ENCODE assay signal across 9 cellular contexts in genomic region chr5:270340-270739, GRCh38. TPM values are rescaled to one million over a fixed set of nuclear protein-coding genes. Genes with fewer than 3 reads are reported as not detected.
DNase-seq lines count a peak whose midpoint lies in the region; ATAC-seq and TF ChIP-seq lines count a peak whose summit lies in the region.
"Had no signal": no experiment of that assay in that cellular context is flagged by ENCODE, and none has a peak within 500 bp of the region (broad histone marks: within the 10 kb centered on the region; RNA-seq: fewer than 3 reads in every experiment).

No MANE protein-coding gene starts in this region.

- WGBS in stomach, 5 donors = 54 to 81% (median 79%) methylated on average over 16 to 17 of the region's 17 CpGs

- H3K9me3 ChIP-seq in stomach = no peaks in the 10 kb centered on the region

- H3K27ac Mint-ChIP-seq in activated T-cell treated with anti-CD3 and anti-CD28 coated beads, Interleukin-2, amount 50 U/mL, for 24 hours = peak overlapping the region; percentile 74
- H3K27ac Mint-ChIP-seq in activated CD4-positive, alpha-beta memory T cell treated with anti-CD3 and anti-CD28 coated beads, Interleukin-2, amount 10 ng/mL, durations not matched to agents 7 days and 5 days = peak overlapping the region; percentile 62

- TF ChIP-seq POLR2A in stomach (IDR thresholded peaks at IDR 0.05) = no peak

- CTCF ChIA-PET in activated CD4-positive, alpha-beta memory T cell treated with anti-CD3 and anti-CD28 coated beads, Interleukin-2, amount 10 ng/mL, durations not matched to agents 7 days and 5 days (lab: Charles Lee) = interaction anchor here (1.4 to 2.1 kb wide), 3 partner anchors 51 to 175 kb away, joined by 4 to 8 read pairs (median 5); no protein-coding TSS in a partner anchor

- no peaks in the 10 kb centered on the region for H3K9me3 Mint-ChIP-seq in activated T-cell treated with anti-CD3 and anti-CD28 coated beads, Interleukin-2, amount 50 U/mL, for 24 hours
- H3K9me3 Mint-ChIP-seq in activated CD4-positive, alpha-beta memory T cell treated with anti-CD3 and anti-CD28 coated beads, Interleukin-2, amount 10 ng/mL, durations not matched to agents 7 days and 5 days = no peaks in the 10 kb centered on the region

- H3K36me3 ChIP-seq in stomach = peaks cover 6 to 32% (median 27%) of the 10 kb centered on the region in 4 donors

- H3K4me3 Mint-ChIP-seq in activated T-cell treated with anti-CD3 and anti-CD28 coated beads, Interleukin-2, amount 50 U/mL, for 24 hours = peak overlapping the region; percentile 86
- H3K4me3 Mint-ChIP-seq in activated CD4-positive, alpha-beta memory T cell treated with anti-CD3 and anti-CD28 coated beads, Interleukin-2, amount 10 ng/mL, durations not matched to agents 7 days and 5 days = peak overlapping the region; percentile 83

- no peak for TF ChIP-seq EP300 in stomach (IDR thresholded peaks at IDR 0.05)

- peaks cover 52% of the 10 kb centered on the region for H3K36me3 Mint-ChIP-seq in activated T-cell treated with anti-CD3 and anti-CD28 coated beads, Interleukin-2, amount 50 U/mL, for 24 hours (ENCODE audit: low read depth)
- H3K36me3 Mint-ChIP-seq in activated CD4-positive, alpha-beta memory T cell treated with anti-CD3 and anti-CD28 coated beads, Interleukin-2, amount 10 ng/mL, durations not matched to agents 7 days and 5 days (ENCODE audit: low read depth) = peaks cover 45% of the 10 kb centered on the region

- no peaks in the 10 kb centered on the region for H3K27me3 ChIP-seq in stomach

- POLR2A ChIA-PET in activated CD4-positive, alpha-beta memory T cell treated with anti-CD3 and anti-CD28 coated beads, Interleukin-2, amount 10 ng/mL, durations not matched to agents 7 days and 5 days (lab: Charles Lee) = interaction anchor here (0.9 to 3.4 kb wide), 5 partner anchors 12 to 1531 kb away, joined by 3 to 28 read pairs (median 6); partner anchors contain the start of genes CCDC127, NDUFS6 and SDHA

- TF ChIP-seq CTCF in stomach (IDR thresholded peaks at IDR 0.05) = no peak

- H3K4me1 ChIP-seq in stomach = peaks cover 5 to 37% (median 28%) of the 10 kb centered on the region in 4 donors

- peaks cover 41% of the 10 kb centered on the region for H3K4me1 Mint-ChIP-seq in activated T-cell treated with anti-CD3 and anti-CD28 coated beads, Interleukin-2, amount 50 U/mL, for 24 hours (ENCODE audit: low read depth)
- peaks cover 42% of the 10 kb centered on the region for H3K4me1 Mint-ChIP-seq in activated CD4-positive, alpha-beta memory T cell treated with anti-CD3 and anti-CD28 coated beads, Interleukin-2, amount 10 ng/mL, durations not matched to agents 7 days and 5 days

- no peaks in the 10 kb centered on the region for H3K27me3 Mint-ChIP-seq in activated T-cell treated with anti-CD3 and anti-CD28 coated beads, Interleukin-2, amount 50 U/mL, for 24 hours
- no peaks in the 10 kb centered on the region for H3K27me3 Mint-ChIP-seq in activated CD4-positive, alpha-beta memory T cell treated with anti-CD3 and anti-CD28 coated beads, Interleukin-2, amount 10 ng/mL, durations not matched to agents 7 days and 5 days

- H3K27ac ChIP-seq in stomach = peak overlapping the region; percentile 84 to 95 (median 94)

- intact Hi-C loops in stomach (cut with DNase I; ENCODE audit: low total_unique reads) = no loop called here

- ATAC-seq in GM18517 (IDR thresholded peaks at IDR 0.05; ENCODE audit: unreplicated experiment) = no peak
- no peak for ATAC-seq in HG03565 (IDR thresholded peaks at IDR 0.05; ENCODE audit: unreplicated experiment)

- peak overlapping the region in 3 of 4 donors; percentile 91 to 99 (median 97) for H3K4me3 ChIP-seq in stomach

- no peak for DNase-seq in activated T-cell treated with anti-CD3 and anti-CD28 coated beads, Interleukin-2, amount 50 U/mL, for 24 hours
- no peak for DNase-seq in activated T-cell treated with anti-CD3 and anti-CD28 coated beads, Interleukin-2, amount 50 U/mL, for 1 hour
- DNase-seq in activated CD4-positive, alpha-beta memory T cell treated with anti-CD3 and anti-CD28 coated beads, Interleukin-2, amount 10 ng/mL, durations not matched to agents 7 days and 5 days = no peak
- DNase-seq in islet precursor cell (peak; percentile 54), stomach (no peak)
- DNase-seq in central memory CD4-positive, alpha-beta T cell = no peak
- DNase-seq: WERI-Rb-1 had no signal

RNA-seq across cellular contexts. Expression of gene PDCD6, which starts 1.1 kb away (rescaled TPM):
- 10 to 100 TPM; 85.3 to 90.4 TPM for total RNA-seq in activated CD4-positive, alpha-beta memory T cell treated with anti-CD3 and anti-CD28 coated beads, Interleukin-2, amount 10 ng/mL, durations not matched to agents 7 days and 5 days
- total RNA-seq in stomach = 100 to 1,000 TPM in 1 of 5 donors, 10 to 100 TPM in 4; 58.5 to 105 (median 72.3) TPM
- 100 to 1,000 TPM; 108 to 119 (median 117) TPM for polyA plus RNA-seq in stomach

RNA-seq across cellular contexts. Expression of gene AHRR, which starts 51.2 kb away (rescaled TPM):
- total RNA-seq in activated CD4-positive, alpha-beta memory T cell treated with anti-CD3 and anti-CD28 coated beads, Interleukin-2, amount 10 ng/mL, durations not matched to agents 7 days and 5 days = 10 to 100 TPM; 23.6 to 24.6 TPM
- 10 to 100 TPM in 1 of 5 donors, 1 to 10 TPM in 2, under 1 TPM in 1, not detected in 1; 0.92 to 47.8 (median 1.3) TPM for total RNA-seq in stomach
- 1 to 10 TPM in 1 of 3 donors, under 1 TPM in 2; 0.63 to 1.1 (median 0.93) TPM for polyA plus RNA-seq in stomach

RNA-seq across cellular contexts. Expression of gene SDHA, which starts 52.2 kb away (rescaled TPM):
- 100 to 1,000 TPM; 144 to 150 TPM for total RNA-seq in activated CD4-positive, alpha-beta memory T cell treated with anti-CD3 and anti-CD28 coated beads, Interleukin-2, amount 10 ng/mL, durations not matched to agents 7 days and 5 days
- 100 to 1,000 TPM in 3 of 5 donors, 10 to 100 TPM in 2; 78.8 to 509 (median 116) TPM for total RNA-seq in stomach
- 100 to 1,000 TPM in 2 of 3 donors, 10 to 100 TPM in 1; 96.7 to 114 (median 108) TPM for polyA plus RNA-seq in stomach

RNA-seq across cellular contexts. Expression of gene CCDC127, which starts 52.4 kb away (rescaled TPM):
- 1 to 10 TPM; 5.6 to 6.5 TPM for total RNA-seq in activated CD4-positive, alpha-beta memory T cell treated with anti-CD3 and anti-CD28 coated beads, Interleukin-2, amount 10 ng/mL, durations not matched to agents 7 days and 5 days
- total RNA-seq in stomach = 1 to 10 TPM; 1.2 to 8.5 (median 5.5) TPM
- 1 to 10 TPM; 1.5 to 1.9 (median 1.7) TPM for polyA plus RNA-seq in stomach
